7 cellular contexts compared by ENCODE assay signal in the genomic region with DNA sequence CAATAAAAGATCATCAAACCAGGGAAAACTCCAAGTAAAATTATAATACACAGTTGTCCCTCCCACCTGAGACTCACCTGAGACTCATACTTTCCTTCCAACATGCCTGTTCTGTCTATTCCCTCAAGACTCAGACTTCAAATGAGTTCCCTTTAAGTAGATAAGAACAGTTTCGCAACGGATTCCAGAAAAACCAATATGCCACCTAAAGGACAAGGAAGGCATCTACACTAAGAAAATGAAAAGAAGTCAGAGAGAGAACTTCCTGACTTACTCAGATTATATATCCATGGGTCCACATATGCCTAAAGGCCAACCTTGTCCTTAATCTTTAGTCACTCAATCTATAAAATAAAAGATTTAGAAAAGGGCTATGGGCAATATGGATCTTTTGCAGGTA.
A peak's percentile ranks its signal among the peaks of the same experiment; 100 is the strongest.
DNase-seq lines count a peak whose midpoint lies in the region; ATAC-seq, FAIRE-seq and TF ChIP-seq lines count a peak whose summit lies in the region.
"Not testable (repeated sequence)": the region's sequence is repeated elsewhere in the genome, so short reads cannot be mapped to it uniquely, and the experiment has no call there.

No MANE protein-coding gene starts in this region.

- not testable (repeated sequence) for H3K4me1 ChIP-seq in HCT116 (ENCODE audit: control insufficient read depth in 1 of 2, insufficient read depth in 2 of 2, low read length in 2 of 2); PC-3 (ENCODE audit: insufficient read depth, low read length); H1 (replicated peaks in 1 of 4; ENCODE audit: control insufficient read depth in 3 of 4, insufficient read depth in 4 of 4, low read length in 3 of 4); pancreas

- in situ Hi-C loops in astrocyte of the cerebellum (cut with HindIII; ENCODE audit: low sequenced_read_pairs), result not testable (repeated sequence)

- H3K27me3 ChIP-seq in AG04450 (ENCODE audit: control insufficient read depth, insufficient read depth, low read length); HCT116 (ENCODE audit: insufficient read depth, low read length); PC-3 (ENCODE audit: low read length); H1 (replicated peaks in 1 of 4; ENCODE audit: control insufficient read depth in 3 of 4, extremely low read depth in 1 of 4, insufficient read depth in 3 of 4, low read length in 3 of 4); pancreas: not testable (repeated sequence)

- H2AK5ac ChIP-seq in H1 (ENCODE audit: low read depth, low read length), result not testable (repeated sequence)

- not testable (repeated sequence) for H4K5ac ChIP-seq in H1 (ENCODE audit: insufficient read length, low read depth, low read length)

- intact Hi-C loops in HCT116 (cut with micrococcal nuclease); PC-3 (cut with micrococcal nuclease); pancreas (cut with DNase I): not testable (repeated sequence)

- not testable (repeated sequence) for TF ChIP-seq RAD21 in HCT116 (IDR thresholded peaks at IDR 0.05; ENCODE audit: low read depth); H1 (IDR thresholded peaks at IDR 0.05 in 1 of 2, conservative IDR thresholded peaks at IDR 0.05 in 1 of 2; ENCODE audit: low read depth in 2 of 2, low read length in 2 of 2)

- H3K23me2 ChIP-seq in H1 (ENCODE audit: low read depth, low read length), result not testable (repeated sequence)

- H3K9me2 ChIP-seq in HCT116 (ENCODE audit: insufficient read depth); PC-3 (replicated peaks; ENCODE audit: low read length): not testable (repeated sequence)

- not testable (repeated sequence) for H4K20me1 ChIP-seq in HCT116 (ENCODE audit: insufficient read depth); PC-3 (ENCODE audit: low read length); H1 (replicated peaks in 1 of 2; ENCODE audit: control insufficient read depth in 1 of 2, insufficient read depth in 2 of 2, low read length in 2 of 2)

- not testable (repeated sequence) for H2BK12ac ChIP-seq in H1 (ENCODE audit: low read depth, low read length)

- H3K9me3 ChIP-seq in AG04450 (ENCODE audit: control insufficient read depth, insufficient read depth, low read length); HCT116 (ENCODE audit: control insufficient read depth in 1 of 2, insufficient read depth in 1 of 2, low read depth in 1 of 2, low read length in 2 of 2); PC-3 (ENCODE audit: low read length); H1 (ENCODE audit: insufficient read depth in 2 of 2, low read depth in 1 of 2, low read length in 1 of 2); pancreas: not testable (repeated sequence)

- H3K79me2 ChIP-seq in HCT116 (ENCODE audit: insufficient read depth, low read length); PC-3 (ENCODE audit: low read length); H1 (ENCODE audit: control insufficient read depth in 1 of 2, insufficient read depth in 2 of 2, low read length in 2 of 2): not testable (repeated sequence)

- peak; percentile 84 for ATAC-seq in HCT116
- ATAC-seq in PC-3, result peak; percentile 51
- ATAC-seq in left lobe of liver, result peak; percentile 41
- peak; percentile 80 to 91 (median 84) for ATAC-seq in pancreas

- not testable (repeated sequence) for H2BK120ac ChIP-seq in H1 (replicated peaks; ENCODE audit: low read depth, low read length)

- not testable (repeated sequence) for H3K79me1 ChIP-seq in H1 (ENCODE audit: low read depth, low read length)

- H3K4me2 ChIP-seq in HCT116 (ENCODE audit: low read length); PC-3 (ENCODE audit: low read length); H1 (ENCODE audit: insufficient read depth in 1 of 2, low read depth in 2 of 2, low read length in 2 of 2): not testable (repeated sequence)

- H4K91ac ChIP-seq in H1 (replicated peaks; ENCODE audit: insufficient read length, low read length), result not testable (repeated sequence)

- H3K23ac ChIP-seq in H1 (ENCODE audit: insufficient read length), result not testable (repeated sequence)

- not testable (repeated sequence) for TF ChIP-seq EP300 in H1 (IDR thresholded peaks at IDR 0.05; ENCODE audit: borderline replicate concordance in 1 of 2, low read depth in 2 of 2, low read length in 2 of 2)

- CTCF ChIA-PET in AG04450 (lab: Charles Lee); HCT116 (lab: Charles Lee); PC-3 (lab: Charles Lee); H1 (lab: Charles Lee; ENCODE audit: partially characterized antibody): not testable (repeated sequence)

- not testable (repeated sequence) for H3K18ac ChIP-seq in H1 (ENCODE audit: extremely low read depth, low read length)

- not testable (repeated sequence) for H4K8ac ChIP-seq in H1 (ENCODE audit: extremely low read depth, insufficient read depth, low read length)

- not testable (repeated sequence) for H2AFZ ChIP-seq in HCT116 (ENCODE audit: low read depth, low read length, poor library complexity, severe bottlenecking); PC-3 (ENCODE audit: low read length); H1 (ENCODE audit: low read length)

- DNase-seq in AG04450 (ENCODE audit: low read depth, low spot score); HCT116 (ENCODE audit: low read depth, low spot score); PC-3; astrocyte of the cerebellum (ENCODE audit: low read depth); H1 (ENCODE audit: low read depth in 1 of 2, low spot score in 2 of 2); left lobe of liver (ENCODE audit: low spot score); pancreas: not testable (repeated sequence)

- not testable (repeated sequence) for H2BK15ac ChIP-seq in H1 (ENCODE audit: low read length)

- not testable (repeated sequence) for H2BK5ac ChIP-seq in H1 (ENCODE audit: low read depth, low read length)

- no CpG with 5 or more reads among the region's 2 CpGs for WGBS in H1 (ENCODE audit: extremely low coverage in 1 of 2, insufficient coverage in 1 of 2, insufficient read length in 1 of 2, insufficient replicate concordance in 2 of 2, low coverage in 1 of 2, low lambda C conversion rate in 2 of 2, missing lambda C conversion rate in 1 of 2), 2 experiments
- WGBS in pancreas, 2 donors, result 0% methylated on average over 2 of the region's 2 CpGs

- H3K27ac ChIP-seq in AG04450 (ENCODE audit: low read depth, low read length); HCT116 (ENCODE audit: low read depth, low read length); PC-3 (ENCODE audit: low read length); H1 (ENCODE audit: low read depth, low read length); pancreas: not testable (repeated sequence)

- TF ChIP-seq CTCF in AG04450 (IDR thresholded peaks at IDR 0.05; ENCODE audit: low read depth, low read length), result 0 out of 2 replicates have a peak, but pooled peaks have one; percentile 5
- TF ChIP-seq CTCF in HCT116 (IDR thresholded peaks at IDR 0.05 in 2 of 3, conservative IDR thresholded peaks at IDR 0.05 in 1 of 3; ENCODE audit: borderline replicate concordance in 1 of 3, insufficient read depth in 1 of 3, low read depth in 2 of 3, low read length in 2 of 3), result 0 out of 6 replicates have a peak, but pooled peaks of 1 of the 3 experiments have one; percentile 9
- TF ChIP-seq CTCF in PC-3 (conservative IDR thresholded peaks at IDR 0.05; ENCODE audit: low read depth, low read length); H1 (IDR thresholded peaks at IDR 0.05; ENCODE audit: control extremely low read depth in 1 of 3, insufficient read depth in 1 of 3, low read depth in 1 of 3, low read length in 3 of 3); pancreas (IDR thresholded peaks at IDR 0.05): not testable (repeated sequence)
- peak; percentile 12 for TF ChIP-seq CTCF in astrocyte of the cerebellum (IDR thresholded peaks at IDR 0.05; ENCODE audit: low read depth, low read length, missing control alignments)

- BruUV-seq in HCT116 (replicated peaks; lab: Mats Ljungman, UMichigan); PC-3 (replicated peaks; lab: Mats Ljungman, UMichigan): not testable (repeated sequence)

- POLR2A ChIA-PET in AG04450 (lab: Yijun Ruan, JAX); HCT116 (lab: Charles Lee); PC-3 (lab: Charles Lee; ENCODE audit: unreplicated experiment); H1 (lab: Charles Lee; ENCODE audit: partially characterized antibody): not testable (repeated sequence)

- not testable (repeated sequence) for FAIRE-seq in H1 (lab: Jason Lieb, UNC); pancreas (lab: Jason Lieb, UNC)

- not testable (repeated sequence) for H3K4ac ChIP-seq in H1 (replicated peaks; ENCODE audit: insufficient read length, low read depth, low read length)

- H3K56ac ChIP-seq in H1 (replicated peaks; ENCODE audit: insufficient read length, low read depth, low read length), result not testable (repeated sequence)

- H2BK20ac ChIP-seq in H1 (ENCODE audit: low read length), result not testable (repeated sequence)

- not testable (repeated sequence) for H3K14ac ChIP-seq in H1 (ENCODE audit: insufficient read length)

- not testable (repeated sequence) for H3K9ac ChIP-seq in HCT116 (ENCODE audit: low read length); PC-3 (ENCODE audit: low read length); H1 (replicated peaks in 1 of 4; ENCODE audit: extremely low read depth in 1 of 4, low read depth in 3 of 4, low read length in 3 of 4)

- RAD21 ChIA-PET in HCT116 (lab: Charles Lee; ENCODE audit: low non-redundant PET in 1 of 2, low total read pairs in 2 of 2, uncharacterized antibody in 2 of 2, unreplicated experiment in 2 of 2), result not testable (repeated sequence)

- not testable (repeated sequence) for H3K4me3 ChIP-seq in AG04450 (ENCODE audit: low read depth, low read length); HCT116 (replicated peaks in 1 of 2; ENCODE audit: low read depth in 1 of 2, low read length in 2 of 2); PC-3 (ENCODE audit: low read length); astrocyte of the cerebellum (ENCODE audit: low read depth, low read length); H1 (ENCODE audit: extremely low read depth in 1 of 4, insufficient read depth in 2 of 4, low read depth in 3 of 4, low read length in 4 of 4); pancreas

- H3F3A ChIP-seq in PC-3 (ENCODE audit: low read length, unreplicated experiment), result not testable (repeated sequence)

- not testable (repeated sequence) for TF ChIP-seq POLR2A in HCT116 (IDR thresholded peaks at IDR 0.05; ENCODE audit: borderline replicate concordance, extremely low read depth, insufficient read depth, insufficient read length); H1 (IDR thresholded peaks at IDR 0.05; ENCODE audit: control extremely low read depth in 1 of 2, low read depth in 2 of 2, low read length in 2 of 2)

- not testable (repeated sequence) for H3K36me3 ChIP-seq in HCT116 (ENCODE audit: control insufficient read depth in 1 of 2, insufficient read depth in 2 of 2, low read length in 2 of 2); PC-3 (ENCODE audit: low read depth, low read length); H1 (ENCODE audit: control insufficient read depth in 2 of 4, insufficient read depth in 4 of 4, low read length in 3 of 4); pancreas
